Comparison of ENCODE assay signal across 16 cellular contexts in genomic region chr15:77869021-77869895, GRCh38.
DNase-seq lines count a peak whose midpoint lies in the region; ATAC-seq and TF ChIP-seq lines count a peak whose summit lies in the region.
"Had no signal": no experiment of that assay in that cellular context is flagged by ENCODE, and none has a peak within 500 bp of the region (broad histone marks: within the 10 kb centered on the region; RNA-seq: fewer than 3 reads in every experiment).

No MANE protein-coding gene starts in this region.

- H3K36me3 ChIP-seq in PC-3 (ENCODE audit: low read depth, low read length), result no peaks in the 10 kb centered on the region

- no TSS peak for BruUV-seq in PC-3 (replicated peaks; lab: Mats Ljungman, UMichigan)

- H2AFZ ChIP-seq in PC-3 (ENCODE audit: low read length), result no peak overlapping the region
- H2AFZ ChIP-seq: parathyroid adenoma had no signal

- H3K27ac ChIP-seq in PC-3 (ENCODE audit: low read length) (no peak overlapping the region), foreskin keratinocyte (no peak overlapping the region)
- H3K27ac ChIP-seq: body of pancreas, C4-2B, parathyroid adenoma had no signal

- DNase-seq in ELR (ENCODE audit: low read depth) (peak; percentile 55), PC-3 (peak; percentile 46), foreskin keratinocyte (peak in 1 of 2 donors; percentile 26), posterior vena cava (ENCODE audit: low spot score) (peak; percentile 69), CD1c-positive myeloid dendritic cell (ENCODE audit: extremely low spot score) (no peak), activated gamma-delta T cell (lab: John Stamatoyannopoulos, UW) (no peak), NCI-H2196 treated with DMSO at 0.1 percent for 48 hours (lab: John Stamatoyannopoulos, UW; ENCODE audit: unreplicated experiment) (no peak)
- no peak for DNase-seq in activated CD4-positive, alpha-beta T cell treated with anti-CD3 and anti-CD28 coated beads for 48 hours
- DNase-seq: activated gamma-delta T cell treated with Interleukin-2 at 50 U/mL for 16 hours, endodermal cell, foreskin melanocyte, IMR-90, NCI-H1092 had no signal

- intact Hi-C loops in PC-3 (cut with micrococcal nuclease) (no loop called here), posterior vena cava (cut with DNase I) (no loop called here)

- no peaks in the 10 kb centered on the region for H4K20me1 ChIP-seq in PC-3 (ENCODE audit: low read length)

- no peaks in the 10 kb centered on the region for H3K9me2 ChIP-seq in PC-3 (replicated peaks; ENCODE audit: low read length)

- H3K27me3 ChIP-seq in PC-3 (ENCODE audit: low read length) (no peaks in the 10 kb centered on the region), foreskin keratinocyte (peaks cover 3% of the 10 kb centered on the region)
- H3K27me3 ChIP-seq: body of pancreas had no signal

- TF ChIP-seq CTCF in PC-3 (conservative IDR thresholded peaks at IDR 0.05; ENCODE audit: low read depth, low read length), result no peak
- no peak for TF ChIP-seq CTCF in foreskin keratinocyte (conservative IDR thresholded peaks at IDR 0.05)

- no peaks in the 10 kb centered on the region for H3K79me2 ChIP-seq in PC-3 (ENCODE audit: low read length)
- H3K79me2 ChIP-seq: parathyroid adenoma had no signal

- POLR2A ChIA-PET in PC-3 (lab: Charles Lee; ENCODE audit: unreplicated experiment), result no interaction called here

- no peak overlapping the region for H3K4me2 ChIP-seq in PC-3 (ENCODE audit: low read length)

- H3K4me3 ChIP-seq in PC-3 (ENCODE audit: low read length), result no peak overlapping the region
- H3K4me3 ChIP-seq: body of pancreas had no signal

- ATAC-seq in PC-3, result peak; percentile 64
- ATAC-seq in foreskin keratinocyte, result peak; percentile 17
- ATAC-seq: body of pancreas had no signal

- no peaks in the 10 kb centered on the region for H3K9me3 ChIP-seq in PC-3 (ENCODE audit: low read length)
- H3K9me3 ChIP-seq: body of pancreas had no signal

- H3K9ac ChIP-seq in PC-3 (ENCODE audit: low read length), result no peak overlapping the region
- H3K9ac ChIP-seq: parathyroid adenoma had no signal

- CTCF ChIA-PET in PC-3 (lab: Charles Lee), result no interaction called here

- H3K4me1 ChIP-seq in PC-3 (ENCODE audit: insufficient read depth, low read length) (peaks cover 12% of the 10 kb centered on the region), foreskin keratinocyte (no peaks in the 10 kb centered on the region)
- H3K4me1 ChIP-seq: parathyroid adenoma had no signal

- H3F3A ChIP-seq in PC-3 (ENCODE audit: low read length, unreplicated experiment), result no peaks in the 10 kb centered on the region

Comparison
In these comparisons a context has a peak if more than half of its experiments do, and no peak if none do; other contexts are left out.
1. DNase-seq: peak in ELR (single experiment), PC-3 (single experiment) and posterior vena cava (single experiment); none in CD1c-positive myeloid dendritic cell (single experiment), activated CD4-positive, alpha-beta T cell treated with anti-CD3 and anti-CD28 coated beads for 48 hours (single experiment), activated gamma-delta T cell (single experiment) and NCI-H2196 treated with DMSO at 0.1 percent for 48 hours (single experiment).